In the genomic region with DNA sequence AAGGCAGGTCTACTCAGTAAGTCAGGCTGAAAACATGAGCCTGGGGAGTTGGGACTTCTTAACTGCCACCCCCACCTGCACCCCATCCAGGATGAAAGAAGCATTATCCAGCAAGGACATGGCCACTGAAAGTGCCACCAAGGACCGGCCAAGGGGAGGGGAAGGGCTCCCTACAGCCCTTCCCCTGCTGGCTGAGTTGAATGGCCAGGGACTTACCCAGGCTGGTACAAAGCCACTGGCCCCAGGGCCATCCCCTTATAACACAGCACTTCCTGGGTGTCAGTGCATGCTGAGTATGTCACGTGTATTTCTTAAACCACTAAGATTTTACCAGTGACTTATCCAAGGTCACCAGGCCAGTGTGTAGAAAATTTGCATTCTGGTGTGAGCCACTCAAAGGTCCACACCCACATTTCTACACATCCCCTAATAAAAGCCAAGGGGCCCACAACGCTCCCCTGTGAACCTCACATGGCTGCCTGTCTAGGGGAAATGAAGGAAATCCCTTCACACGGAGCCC, we compare ENCODE assay signal across 9 cellular contexts. TPM values are rescaled to one million over a fixed set of nuclear protein-coding genes. Genes with fewer than 3 reads are reported as not detected.
DNase-seq lines count a peak whose midpoint lies in the region; ATAC-seq and TF ChIP-seq lines count a peak whose summit lies in the region.
"Had no signal": no experiment of that assay in that cellular context is flagged by ENCODE, and none has a peak within 500 bp of the region (broad histone marks: within the 10 kb centered on the region; RNA-seq: fewer than 3 reads in every experiment).

No MANE protein-coding gene starts in this region.

- TF ChIP-seq EP300 in tibial nerve (IDR thresholded peaks at IDR 0.05): no peak

- no peak for TF ChIP-seq POLR2A in tibial nerve (IDR thresholded peaks at IDR 0.05)

- WGBS in tibial nerve, 2 donors: 81 to 92% methylated on average over 4 of the region's 4 CpGs

- peaks cover 0 to 22% (median 4%) of the 10 kb centered on the region in 4 donors for H3K4me1 ChIP-seq in tibial nerve

- no peak overlapping the region for H3K4me3 ChIP-seq in tibial nerve

- peak; percentile 52 for ATAC-seq in GM18498 (IDR thresholded peaks at IDR 0.05; ENCODE audit: unreplicated experiment)
- ATAC-seq in GM19468 (IDR thresholded peaks at IDR 0.05; ENCODE audit: extremely low read depth, unreplicated experiment): peak; percentile 51
- peak; percentile 62 for ATAC-seq in HG03196 (IDR thresholded peaks at IDR 0.05; ENCODE audit: unreplicated experiment)
- peak; percentile 22 for ATAC-seq in esophagus mucosa

- H3K27ac ChIP-seq in tibial nerve: no peak overlapping the region

- DNase-seq in NCI-H146 (lab: John Stamatoyannopoulos, UW) (no peak), tibial nerve (ENCODE audit: low spot score in 2 of 2) (no peak), putamen (ENCODE audit: low spot score) (no peak), NCI-H526 (lab: John Stamatoyannopoulos, UW) (no peak)
- DNase-seq: activated T-cell treated with anti-CD3 and anti-CD28 coated beads, Interleukin-2, amount 50 U/mL, for 4 hours had no signal

- H3K9me3 ChIP-seq in tibial nerve: no peaks in the 10 kb centered on the region

- no peak for TF ChIP-seq CTCF in tibial nerve (IDR thresholded peaks at IDR 0.05)

- no peaks in the 10 kb centered on the region for H3K27me3 ChIP-seq in tibial nerve

- no peaks in the 10 kb centered on the region for H3K36me3 ChIP-seq in tibial nerve

RNA-seq across cellular contexts. Expression of a gene that starts 29.3 kb away (rescaled TPM):
- total RNA-seq in esophagus mucosa (151 TPM), tibial nerve (1,000 to 10,000 TPM in 1 of 4 donors, 100 to 1,000 TPM in 3; 298 to 1,137 (median 494) TPM)
